In the genomic region with DNA sequence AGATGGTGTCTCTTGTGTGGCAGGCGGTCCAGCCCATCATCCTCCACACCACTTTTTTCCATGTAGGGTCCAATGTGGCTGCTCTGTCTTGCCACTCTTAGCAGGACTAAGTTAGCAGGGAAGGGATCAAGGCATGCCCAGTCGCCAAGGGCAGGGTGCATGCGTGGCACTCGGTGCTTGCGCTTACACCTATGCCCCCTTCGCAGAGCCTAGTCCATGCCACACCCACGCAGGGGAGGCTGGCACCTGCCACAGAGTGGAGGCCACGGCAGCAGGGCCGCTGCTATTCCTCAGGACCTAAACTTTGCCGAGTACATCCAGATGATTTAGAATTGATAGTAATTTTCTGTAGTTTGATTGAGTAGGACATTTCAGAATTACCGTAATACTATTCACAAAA, we compare ENCODE assay signal across 28 cellular contexts. TPM values are rescaled to one million over a fixed set of nuclear protein-coding genes. Genes with fewer than 3 reads are reported as not detected.
DNase-seq lines count a peak whose midpoint lies in the region; TF ChIP-seq lines count a peak whose summit lies in the region.
"Had no signal": no experiment of that assay in that cellular context is flagged by ENCODE, and none has a peak within 500 bp of the region (broad histone marks: within the 10 kb centered on the region; RNA-seq: fewer than 3 reads in every experiment).

No MANE protein-coding gene starts in this region.

- no peaks in the 10 kb centered on the region for H3K9me3 Mint-ChIP-seq in HFFc6
- H3K9me3 Mint-ChIP-seq: CD4-positive, alpha-beta memory T cell; neural crest cell had no signal

- peak overlapping the region; percentile 81; the same call in 1 of the 2 replicates for H3K4me3 Mint-ChIP-seq in HFFc6
- H3K4me3 Mint-ChIP-seq: activated naive CD8-positive, alpha-beta T cell; B cell; neural crest cell had no signal

- H3K36me3 Mint-ChIP-seq in HFFc6 (ENCODE audit: low read depth), result peaks cover 45% of the 10 kb centered on the region

- H3K27me3 Mint-ChIP-seq in HFFc6 (ENCODE audit: insufficient read depth), result no peaks in the 10 kb centered on the region
- H3K27me3 Mint-ChIP-seq: activated naive CD8-positive, alpha-beta T cell; B cell; CD4-positive, alpha-beta memory T cell had no signal

- peak overlapping the region; percentile 92 for H3K27ac Mint-ChIP-seq in HFFc6
- H3K27ac Mint-ChIP-seq: activated naive CD8-positive, alpha-beta T cell; B cell; CD4-positive, alpha-beta memory T cell had no signal

- DNase-seq in HFFc6 (no peak), caudate nucleus (lab: John Stamatoyannopoulos, UW) (no peak), substantia nigra (lab: John Stamatoyannopoulos, UW) (no peak), GM13977 (ENCODE audit: low spot score) (no peak), NCI-H1048 (lab: John Stamatoyannopoulos, UW) (no peak), T-helper 2 cell (no peak), NCI-H1436 treated with DMSO at 0.1 percent for 48 hours (lab: John Stamatoyannopoulos, UW) (no peak)
- DNase-seq: activated CD4-positive, alpha-beta T cell treated with anti-CD3 and anti-CD28 coated beads for 48 hours; activated effector memory CD4-positive, alpha-beta T cell treated with Interleukin-2 at 50 U/mL for 16 hours; activated T-cell treated with anti-CD3 and anti-CD28 coated beads, Interleukin-2, amount 50 U/mL, for 1 hour; CD4-positive, alpha-beta memory T cell; central memory CD4-positive, alpha-beta T cell; dermis blood vessel endothelial cell; KBM-7; left lung; mesendoderm; NCI-H1105; NCI-H2029 treated with DMSO at 0.1 percent for 48 hours; NCI-H526 treated with DMSO at 0.1 percent for 48 hours; SHP77; stimulated activated naive CD4-positive, alpha-beta T cell treated with Interleukin-2 at 50 U/mL for 16 hours; T1000 had no signal

- no peak for TF ChIP-seq CTCF in HFFc6 (IDR thresholded peaks at IDR 0.05)
- TF ChIP-seq CTCF in GM13977 (IDR thresholded peaks at IDR 0.05; ENCODE audit: extremely low read depth, insufficient read depth, missing control alignments), result no peak

- peaks cover 67% of the 10 kb centered on the region for H3K4me1 Mint-ChIP-seq in HFFc6 (ENCODE audit: low read depth)
- H3K4me1 Mint-ChIP-seq: B cell; CD4-positive, alpha-beta memory T cell had no signal

- H3K27ac ChIP-seq in caudate nucleus (ENCODE audit: low read depth, low read length) (peak overlapping the region; percentile 17), layer of hippocampus (ENCODE audit: low read depth, low read length) (peak overlapping the region; percentile 79), substantia nigra (ENCODE audit: low read depth, low read length, poor library complexity, severe bottlenecking) (peak overlapping the region; percentile 70)
- H3K27ac ChIP-seq: left lung, right atrium auricular region, VCaP had no signal

- H3K27me3 ChIP-seq in layer of hippocampus (ENCODE audit: control insufficient read depth, insufficient read depth, low read length), result no peaks in the 10 kb centered on the region
- H3K27me3 ChIP-seq: left lung, right atrium auricular region had no signal

- in situ Hi-C loops in GM13977 (cut with MboI; ENCODE audit: low pct_unique_long_range_greater_than_20kb, low sequenced_read_pairs, unreplicated experiment), result no loop called here

RNA-seq across cellular contexts. Expression of a gene that starts 59.5 kb away (rescaled TPM):
- 10 to 100 TPM; 56.9 to 62.8 (median 59.0) TPM for total RNA-seq in HFFc6 (2021; fragmentation: NEBNext Ultra II Directional; extraction: Animal tissue kit (Norgen Biotek cat#: 25700))

Comparison
In these comparisons a context has a peak if more than half of its experiments do, and no peak if none do; other contexts are left out.
1. H3K27ac ChIP-seq: peak in every context shown above with its lines; median percentile 79 in layer of hippocampus; 70 in substantia nigra; 17 in caudate nucleus.